ENCODE assay signal across 10 cellular contexts in genomic region chr3:184005981-184006507, GRCh38. TPM values are rescaled to one million over a fixed set of nuclear protein-coding genes. Genes with fewer than 3 reads are reported as not detected.
DNase-seq lines count a peak whose midpoint lies in the region; ATAC-seq and TF ChIP-seq lines count a peak whose summit lies in the region.
"Had no signal": no experiment of that assay in that cellular context is flagged by ENCODE, and none has a peak within 500 bp of the region (broad histone marks: within the 10 kb centered on the region; RNA-seq: fewer than 3 reads in every experiment).

No MANE protein-coding gene starts in this region.

- 0 out of 2 replicates have a peak overlapping the region, but pooled peaks have one; percentile 4 for H2AFZ ChIP-seq in OCI-LY1 (ENCODE audit: low read length)

- no peaks in the 10 kb centered on the region for H3K79me2 ChIP-seq in OCI-LY1 (ENCODE audit: insufficient read depth, low read length)

- H3K27ac Mint-ChIP-seq in IgD-negative memory B cell (peak overlapping the region in 1 of 3 donors; percentile 63), mesothelial cell of epicardium (peak overlapping the region; percentile 90)
- no peak overlapping the region for H3K27ac Mint-ChIP-seq in activated CD8-positive, alpha-beta memory T cell treated with anti-CD3 and anti-CD28 coated beads, Interleukin-2, amount 10 ng/mL, durations not matched to agents 7 days and 5 days

- peak overlapping the region; percentile 43 for H3K9ac ChIP-seq in OCI-LY1 (ENCODE audit: low read length)

- H3K9me2 ChIP-seq in OCI-LY1 (ENCODE audit: low read depth, low read length) = no peaks in the 10 kb centered on the region

- peaks cover 40% of the 10 kb centered on the region for H3K4me1 ChIP-seq in OCI-LY1 (ENCODE audit: insufficient read depth, low read length, severe bottlenecking)

- H3K36me3 Mint-ChIP-seq in IgD-negative memory B cell (peaks cover 1% of the 10 kb centered on the region), mesothelial cell of epicardium (peaks cover 12% of the 10 kb centered on the region)
- H3K36me3 Mint-ChIP-seq in activated CD8-positive, alpha-beta memory T cell treated with anti-CD3 and anti-CD28 coated beads, Interleukin-2, amount 10 ng/mL, durations not matched to agents 7 days and 5 days = no peaks in the 10 kb centered on the region

- H3K27ac ChIP-seq in OCI-LY1 (ENCODE audit: low read depth, low read length, poor library complexity, severe bottlenecking) = peak overlapping the region; percentile 85

- H4K20me1 ChIP-seq in OCI-LY1 (ENCODE audit: insufficient read depth, low read length) = no peaks in the 10 kb centered on the region

- H3K4me1 Mint-ChIP-seq in IgD-negative memory B cell = peaks cover 21 to 26% (median 23%) of the 10 kb centered on the region in 3 donors
- H3K4me1 Mint-ChIP-seq in mesothelial cell of epicardium = peaks cover 24% of the 10 kb centered on the region
- H3K4me1 Mint-ChIP-seq in activated CD8-positive, alpha-beta memory T cell treated with anti-CD3 and anti-CD28 coated beads, Interleukin-2, amount 10 ng/mL, durations not matched to agents 7 days and 5 days = peaks cover 8% of the 10 kb centered on the region

- H3K27me3 Mint-ChIP-seq in IgD-negative memory B cell (no peaks in the 10 kb centered on the region), mesothelial cell of epicardium (ENCODE audit: low read depth) (no peaks in the 10 kb centered on the region)
- H3K27me3 Mint-ChIP-seq in activated CD8-positive, alpha-beta memory T cell treated with anti-CD3 and anti-CD28 coated beads, Interleukin-2, amount 10 ng/mL, durations not matched to agents 7 days and 5 days = no peaks in the 10 kb centered on the region

- peak; percentile 89 for ATAC-seq in GM21360 (IDR thresholded peaks at IDR 0.05; ENCODE audit: unreplicated experiment)
- no peak for ATAC-seq in activated CD8-positive, alpha-beta memory T cell treated with anti-CD3 and anti-CD28 coated beads, Interleukin-2, amount 10 ng/mL, durations not matched to agents 7 days and 5 days

- no peaks in the 10 kb centered on the region for H3F3A ChIP-seq in OCI-LY1 (ENCODE audit: insufficient read depth, low read length)

- H3K9me3 Mint-ChIP-seq in IgD-negative memory B cell (no peaks in the 10 kb centered on the region), mesothelial cell of epicardium (no peaks in the 10 kb centered on the region)
- no peaks in the 10 kb centered on the region for H3K9me3 Mint-ChIP-seq in activated CD8-positive, alpha-beta memory T cell treated with anti-CD3 and anti-CD28 coated beads, Interleukin-2, amount 10 ng/mL, durations not matched to agents 7 days and 5 days (ENCODE audit: low read depth)
- H3K9me3 Mint-ChIP-seq: neural crest cell had no signal

- no peaks in the 10 kb centered on the region for H3K9me3 ChIP-seq in OCI-LY1 (ENCODE audit: low read length)

- peak overlapping the region; percentile 32 for H3K4me3 ChIP-seq in OCI-LY1 (ENCODE audit: low read depth, low read length, poor library complexity, severe bottlenecking)

- peak overlapping the region; percentile 57 for H3K4me2 ChIP-seq in OCI-LY1 (ENCODE audit: low read length)

- H3K4me3 Mint-ChIP-seq in IgD-negative memory B cell (peak overlapping the region; percentile 9 to 85 (median 46)), mesothelial cell of epicardium (peak overlapping the region; percentile 41)
- no peak overlapping the region for H3K4me3 Mint-ChIP-seq in activated CD8-positive, alpha-beta memory T cell treated with anti-CD3 and anti-CD28 coated beads, Interleukin-2, amount 10 ng/mL, durations not matched to agents 7 days and 5 days
- H3K4me3 Mint-ChIP-seq: neural crest cell had no signal

- H3K36me3 ChIP-seq in OCI-LY1 (ENCODE audit: insufficient read depth, low read length) = peaks cover 18% of the 10 kb centered on the region

- no peaks in the 10 kb centered on the region for H3K27me3 ChIP-seq in OCI-LY1 (ENCODE audit: insufficient read depth, low read length)

- no peak for TF ChIP-seq CTCF in OCI-LY1 (IDR thresholded peaks at IDR 0.05; ENCODE audit: low read length)
- no peak for TF ChIP-seq CTCF in mesothelial cell of epicardium (IDR thresholded peaks at IDR 0.05; ENCODE audit: unreplicated experiment)

- CTCF ChIA-PET in activated CD8-positive, alpha-beta memory T cell treated with anti-CD3 and anti-CD28 coated beads, Interleukin-2, amount 10 ng/mL, durations not matched to agents 7 days and 5 days (lab: Charles Lee) = interaction anchor here (1.3 to 3.6 kb wide), 3 partner anchors 10 to 111 kb away, joined by 5 to 15 read pairs (median 8); partner anchors contain the start of gene ABCC5

- peak; percentile 97 for DNase-seq in DMS 273 (lab: John Stamatoyannopoulos, UW; ENCODE audit: unreplicated experiment)
- DNase-seq in dermis microvascular lymphatic vessel endothelial cell (ENCODE audit: low read depth in 2 of 2) = peak; percentile 28 to 83
- peak; percentile 50 to 75 for DNase-seq in mesothelial cell of epicardium (ENCODE audit: low spot score in 2 of 2, unreplicated experiment in 2 of 2)
- DNase-seq in SK-N-DZ (ENCODE audit: low spot score) = no peak
- DNase-seq in activated CD8-positive, alpha-beta memory T cell treated with anti-CD3 and anti-CD28 coated beads, Interleukin-2, amount 10 ng/mL, durations not matched to agents 7 days and 5 days = no peak

RNA-seq across cellular contexts. Expression of gene ABCC5, which starts 11.6 kb away (rescaled TPM):
- 5.6 TPM for polyA plus RNA-seq in IgD-negative memory B cell
- total RNA-seq in dermis microvascular lymphatic vessel endothelial cell (10.1 and 12.4 TPM in 2 replicates), mesothelial cell of epicardium (60.4 to 63.4 TPM (median 62.3 TPM) in 3 replicates)
- polyA plus RNA-seq in SK-N-DZ (2014; cell fraction: cytosol; rRNA removed) = 39.3 and 40.4 TPM in 2 replicates
- 194 and 278 TPM in 2 replicates for polyA plus RNA-seq in SK-N-DZ (2014; cell fraction: nucleus; rRNA removed)
- total RNA-seq in activated CD8-positive, alpha-beta memory T cell treated with anti-CD3 and anti-CD28 coated beads, Interleukin-2, amount 10 ng/mL, durations not matched to agents 7 days and 5 days = 10 to 100 TPM; 21.2 to 26.5 TPM

RNA-seq across cellular contexts. Expression of gene HTR3D, which starts 25.5 kb away (rescaled TPM):
- not detected for polyA plus RNA-seq in IgD-negative memory B cell
- total RNA-seq in dermis microvascular lymphatic vessel endothelial cell = not detected in 2 replicates
- not detected in 3 replicates for total RNA-seq in mesothelial cell of epicardium
- polyA plus RNA-seq in SK-N-DZ (2014; cell fraction: cytosol; rRNA removed) = not detected in 2 replicates
- polyA plus RNA-seq in SK-N-DZ (2014; cell fraction: nucleus; rRNA removed) = not detected in 2 replicates
- not detected for total RNA-seq in activated CD8-positive, alpha-beta memory T cell treated with anti-CD3 and anti-CD28 coated beads, Interleukin-2, amount 10 ng/mL, durations not matched to agents 7 days and 5 days
- total RNA-seq: HT1080, neural crest cell had no signal

RNA-seq across cellular contexts. Expression of gene HTR3C, which starts 46.8 kb away (rescaled TPM):
- not detected for polyA plus RNA-seq in IgD-negative memory B cell
- total RNA-seq in dermis microvascular lymphatic vessel endothelial cell (under 0.01 TPM in 1 of 2 replicates, not detected in the other), mesothelial cell of epicardium (not detected in 3 replicates)
- polyA plus RNA-seq in SK-N-DZ (2014; cell fraction: cytosol; rRNA removed) = not detected in 2 replicates
- not detected in 2 replicates for polyA plus RNA-seq in SK-N-DZ (2014; cell fraction: nucleus; rRNA removed)
- total RNA-seq in activated CD8-positive, alpha-beta memory T cell treated with anti-CD3 and anti-CD28 coated beads, Interleukin-2, amount 10 ng/mL, durations not matched to agents 7 days and 5 days = not detected
- total RNA-seq: HT1080, neural crest cell had no signal

Comparison
In these comparisons a context has a peak if more than half of its experiments do, and no peak if none do; other contexts are left out.
1. DNase-seq: peak in DMS 273 (single experiment), dermis microvascular lymphatic vessel endothelial cell (2 of 2) and mesothelial cell of epicardium (2 of 2); none in SK-N-DZ (single experiment) and activated CD8-positive, alpha-beta memory T cell treated with anti-CD3 and anti-CD28 coated beads, Interleukin-2, amount 10 ng/mL, durations not matched to agents 7 days and 5 days (single experiment).